ENCODE assay signal across 19 cellular contexts in genomic region chr2:169225233-169225750, GRCh38.
"Had no signal": no experiment of that assay in that cellular context is flagged by ENCODE, and none has a peak within 500 bp of the region (broad histone marks: within the 10 kb centered on the region; RNA-seq: fewer than 3 reads in every experiment).

No MANE protein-coding gene starts in this region.

- H3K36me3 ChIP-seq: left ventricle myocardium inferior, lower lobe of right lung, ovary, stomach, thoracic aorta had no signal

- H3K9me3 ChIP-seq: left ventricle myocardium inferior, lower lobe of right lung, ovary, stomach, thoracic aorta had no signal

- ATAC-seq: effector memory CD8-positive, alpha-beta T cell; lower lobe of right lung; natural killer cell treated with Interleukin-12 subunit alpha and Interleukin-12 subunit beta and Interleukin-15 and Interleukin-18, amount 100 ng/mL, for 72 hours; right cardiac atrium had no signal

- H3K4me3 ChIP-seq: hepatocyte, left ventricle myocardium inferior, lower lobe of right lung, neural progenitor cell, ovary, stomach, thoracic aorta had no signal

- H3K79me2 ChIP-seq: hepatocyte had no signal

- H3K4me1 ChIP-seq: foreskin keratinocyte, left ventricle myocardium inferior, lower lobe of right lung, stomach had no signal

- H3K27me3 ChIP-seq: hepatocyte, neural progenitor cell, ovary, stomach had no signal

- H3K9ac ChIP-seq: neural progenitor cell had no signal

- DNase-seq: effector memory CD8-positive, alpha-beta T cell; head of caudate nucleus; left ventricle myocardium inferior; lower lobe of right lung; midbrain; nucleus accumbens; ovary; right cardiac atrium; small intestine; stimulated activated CD4-positive, alpha-beta T cell treated with anti-CD3 and anti-CD28 coated beads, Interleukin-12 subunit alpha, Interleukin-12 subunit beta, amount 100 ng/mL, for 4 hours; stimulated activated naive CD4-positive, alpha-beta T cell; stomach; substantia nigra had no signal

- H2AFZ ChIP-seq: hepatocyte, neural progenitor cell had no signal

- FAIRE-seq: colon, small intestine had no signal

- H3K4me2 ChIP-seq: hepatocyte, neural progenitor cell had no signal
